In genomic region chr4:102791318-102791835, GRCh38 we compare ENCODE assay signal across 17 cellular contexts. TPM values are rescaled to one million over a fixed set of nuclear protein-coding genes. Genes with fewer than 3 reads are reported as not detected.
A peak's percentile ranks its signal among the peaks of the same experiment; 100 is the strongest.
DNase-seq lines count a peak whose midpoint lies in the region; ATAC-seq and TF ChIP-seq lines count a peak whose summit lies in the region.
"Had no signal": no experiment of that assay in that cellular context is flagged by ENCODE, and none has a peak within 500 bp of the region (broad histone marks: within the 10 kb centered on the region; RNA-seq: fewer than 3 reads in every experiment).

No MANE protein-coding gene starts in this region.

- H3K4me3 ChIP-seq in right atrium auricular region: no peak overlapping the region
- H3K4me3 ChIP-seq in upper lobe of right lung: no peak overlapping the region
- H3K4me3 ChIP-seq: ascending aorta, esophagus squamous epithelium, gastroesophageal sphincter had no signal

- H3K4me1 ChIP-seq in right atrium auricular region: no peaks in the 10 kb centered on the region
- H3K4me1 ChIP-seq in upper lobe of right lung: no peaks in the 10 kb centered on the region
- H3K4me1 ChIP-seq: ascending aorta, gastroesophageal sphincter had no signal

- H3K27ac ChIP-seq in right atrium auricular region: no peak overlapping the region
- H3K27ac ChIP-seq in upper lobe of right lung: no peak overlapping the region
- H3K27ac ChIP-seq: ascending aorta, esophagus squamous epithelium, gastroesophageal sphincter had no signal

- DNase-seq in left ventricle myocardium superior (no peak), right atrium auricular region (ENCODE audit: low spot score) (no peak), T-helper 17 cell (no peak), islet precursor cell (peak; percentile 46), upper lobe of right lung (no peak), NOMO-1 (lab: John Stamatoyannopoulos, UW; ENCODE audit: unreplicated experiment in 2 of 2) (no peak), NCI-H2029 treated with DMSO at 0.1 percent for 48 hours (lab: John Stamatoyannopoulos, UW) (no peak)
- DNase-seq: activated gamma-delta T cell treated with Interleukin-2 at 50 U/mL for 16 hours; COR-L47; effector memory CD8-positive, alpha-beta T cell; esophagus squamous epithelium; NCI-H1105; NCI-H2081 treated with DMSO at 0.1 percent for 48 hours; stimulated activated naive CD4-positive, alpha-beta T cell; T-helper 9 cell had no signal

- TF ChIP-seq CTCF in right atrium auricular region (IDR thresholded peaks at IDR 0.05) (no peak), upper lobe of right lung (IDR thresholded peaks at IDR 0.05) (no peak)

- H3K27ac Mint-ChIP-seq in T-helper 17 cell: peak overlapping the region; percentile 88

- H3K4me3 Mint-ChIP-seq in T-helper 17 cell: no peak overlapping the region
- H3K4me3 Mint-ChIP-seq: effector memory CD8-positive, alpha-beta T cell had no signal

- intact Hi-C loops in left ventricle myocardium superior (cut with micrococcal nuclease): no loop called here
- intact Hi-C loops in upper lobe of right lung (cut with DNase I): no loop called here

- ATAC-seq in left ventricle myocardium superior: peak; percentile 11
- peak; percentile 6 for ATAC-seq in T-helper 17 cell
- peak; percentile 9 for ATAC-seq in upper lobe of right lung
- ATAC-seq: gastroesophageal sphincter had no signal

- peaks cover 5% of the 10 kb centered on the region for H3K36me3 Mint-ChIP-seq in T-helper 17 cell (ENCODE audit: low read depth)

- H3K9me3 ChIP-seq in right atrium auricular region (peaks cover 0 to 5% of the 10 kb centered on the region in 2 donors), T-helper 17 cell (ENCODE audit: control insufficient read depth, low read length, poor library complexity, severe bottlenecking) (no peaks in the 10 kb centered on the region), upper lobe of right lung (no peaks in the 10 kb centered on the region)
- H3K9me3 ChIP-seq: ascending aorta, esophagus squamous epithelium had no signal

- H3K27me3 ChIP-seq in right atrium auricular region: no peaks in the 10 kb centered on the region
- no peaks in the 10 kb centered on the region for H3K27me3 ChIP-seq in upper lobe of right lung
- H3K27me3 ChIP-seq: ascending aorta, esophagus squamous epithelium, gastroesophageal sphincter had no signal

- no peaks in the 10 kb centered on the region for H3K27me3 Mint-ChIP-seq in T-helper 17 cell
- H3K27me3 Mint-ChIP-seq: effector memory CD8-positive, alpha-beta T cell had no signal

- H3K36me3 ChIP-seq in right atrium auricular region (peaks cover 38% of the 10 kb centered on the region), upper lobe of right lung (peaks cover 26% of the 10 kb centered on the region)

- H3K4me1 Mint-ChIP-seq in T-helper 17 cell: peaks cover 5% of the 10 kb centered on the region

RNA-seq across cellular contexts. Expression of gene MANBA, which starts 30.6 kb away (rescaled TPM):
- total RNA-seq in left ventricle myocardium superior (27.3 TPM), right atrium auricular region (10 to 100 TPM; 26.9 to 41.6 TPM), T-helper 17 cell (10 to 100 TPM; 20.0 to 27.0 TPM), upper lobe of right lung (56.0 TPM)

RNA-seq across cellular contexts. Expression of gene UBE2D3, which starts 36.0 kb away (rescaled TPM):
- total RNA-seq in left ventricle myocardium superior: 279 TPM
- total RNA-seq in right atrium auricular region: 100 to 1,000 TPM; 288 to 322 TPM
- 100 to 1,000 TPM; 526 to 528 TPM for total RNA-seq in T-helper 17 cell
- total RNA-seq in upper lobe of right lung: 279 TPM
